In the genomic region with DNA sequence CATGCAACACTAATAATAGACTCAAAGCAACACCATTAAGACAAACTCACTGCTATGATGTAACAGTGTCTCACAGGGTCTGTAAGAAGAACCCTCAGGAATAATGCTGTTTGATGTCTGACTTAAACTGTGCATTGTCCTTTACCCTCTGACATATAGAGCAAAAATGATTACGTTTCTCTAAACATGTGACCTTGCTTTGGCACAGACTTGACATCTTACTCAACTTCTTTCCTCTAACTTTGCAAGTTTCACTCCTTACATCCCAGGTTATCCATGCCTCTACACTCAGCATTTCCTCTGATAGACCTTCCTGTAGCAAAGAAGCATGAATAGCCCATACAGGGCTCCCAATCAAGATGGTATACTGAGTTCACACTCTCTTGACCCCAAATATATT, we compare ENCODE assay signal across 1 cellular context.
TF ChIP-seq lines count a peak whose summit lies in the region.

No MANE protein-coding gene starts in this region.

TF ChIP-seq in K562, 482 proteins besides CTCF, POLR2A, EP300 and RAD21 (continued from another document):
- TF ChIP-seq PHF21A (IDR thresholded peaks at IDR 0.05; ENCODE audit: borderline replicate concordance, low read depth) = no peak
